Comparison of ENCODE assay signal across 13 cellular contexts in genomic region chr17:55463600-55463999, GRCh38. TPM values are rescaled to one million over a fixed set of nuclear protein-coding genes. Genes with fewer than 3 reads are reported as not detected.
DNase-seq lines count a peak whose midpoint lies in the region; ATAC-seq lines count a peak whose summit lies in the region.
"Had no signal": no experiment of that assay in that cellular context is flagged by ENCODE, and none has a peak within 500 bp of the region (broad histone marks: within the 10 kb centered on the region; RNA-seq: fewer than 3 reads in every experiment).

No MANE protein-coding gene starts in this region.

- ATAC-seq in GM18907 (IDR thresholded peaks at IDR 0.05; ENCODE audit: unreplicated experiment) (peak; percentile 66), GM21576 (IDR thresholded peaks at IDR 0.05; ENCODE audit: unreplicated experiment) (peak; percentile 76), HG03342 (IDR thresholded peaks at IDR 0.05; ENCODE audit: unreplicated experiment) (peak; percentile 50), memory B cell (ENCODE audit: low read depth) (peak; percentile 72)

- H3K27ac Mint-ChIP-seq in memory B cell: peak overlapping the region; percentile 40

- H3K9me3 Mint-ChIP-seq in memory B cell: peaks cover 5% of the 10 kb centered on the region

- H3K27me3 Mint-ChIP-seq in memory B cell: peaks cover 14% of the 10 kb centered on the region

- DNase-seq in memory B cell (ENCODE audit: low spot score in 2 of 2) (peak in 1 of 2 donors; percentile 5), DMS79 treated with DMSO at 0.1 percent for 48 hours (lab: John Stamatoyannopoulos, UW) (no peak), globus pallidus (ENCODE audit: low spot score) (no peak), dermis blood vessel endothelial cell (no peak), SHP77 treated with DMSO at 0.1 percent for 48 hours (lab: John Stamatoyannopoulos, UW) (no peak)
- DNase-seq: EL, NCI-H2029, Peyer's patch had no signal

- no peak overlapping the region for H3K4me3 Mint-ChIP-seq in memory B cell

- peaks cover 5% of the 10 kb centered on the region for H3K36me3 Mint-ChIP-seq in memory B cell

- H3K4me1 Mint-ChIP-seq in memory B cell: peaks cover 6% of the 10 kb centered on the region

RNA-seq across cellular contexts. Expression of gene MMD, which starts 42.0 kb away (rescaled TPM):
- 11.8 and 16.2 TPM in 2 replicates for total RNA-seq in dermis blood vessel endothelial cell

RNA-seq across cellular contexts. Expression of gene SMIM36, which starts 47.7 kb away (rescaled TPM):
- total RNA-seq in dermis blood vessel endothelial cell: not detected in 2 replicates
- total RNA-seq: cerebellum, H1, Peyer's patch had no signal
